ENCODE assay signal across 27 cellular contexts in genomic region chr22:28002181-28002700, GRCh38.
DNase-seq lines count a peak whose midpoint lies in the region; ATAC-seq, FAIRE-seq and TF ChIP-seq lines count a peak whose summit lies in the region.
"Had no signal": no experiment of that assay in that cellular context is flagged by ENCODE, and none has a peak within 500 bp of the region (broad histone marks: within the 10 kb centered on the region; RNA-seq: fewer than 3 reads in every experiment).

No MANE protein-coding gene starts in this region.

- no peaks in the 10 kb centered on the region for H3K9me2 ChIP-seq in PC-9 (ENCODE audit: insufficient read depth)

- no peak for TF ChIP-seq RAD21 in HepG2 (CRISPR knock-in tag; IDR thresholded peaks at IDR 0.05)

- no peaks in the 10 kb centered on the region for H3F3A ChIP-seq in PC-9 (ENCODE audit: insufficient read depth, low read depth)

- H2AFZ ChIP-seq in HepG2 (ENCODE audit: low read length): no peak overlapping the region
- H2AFZ ChIP-seq in PC-9: no peak overlapping the region

- CTCF ChIA-PET in HepG2 (lab: Yijun Ruan, JAX; ENCODE audit: low intra/inter-chr PET ratio, low total read pairs) (no interaction called here), PC-9 (lab: Charles Lee) (no interaction called here)

- peaks cover 0 to 11% (median 5%) of the 10 kb centered on the region in 4 donors for H3K4me1 ChIP-seq in right lobe of liver
- no peaks in the 10 kb centered on the region for H3K4me1 ChIP-seq in HepG2 (ENCODE audit: insufficient read depth, low read length)
- peaks cover 10% of the 10 kb centered on the region for H3K4me1 ChIP-seq in PC-9 (replicated peaks; ENCODE audit: insufficient read depth)
- H3K4me1 ChIP-seq: A549, breast epithelium, Caco-2, left lung, upper lobe of right lung had no signal

- BruUV-seq in HepG2 (replicated peaks; lab: Mats Ljungman, UMichigan) (no TSS peak), PC-9 (replicated peaks; lab: Mats Ljungman, UMichigan) (no TSS peak)

- H3K9me3 ChIP-seq in right lobe of liver (no peaks in the 10 kb centered on the region), HepG2 (ENCODE audit: low read length) (no peaks in the 10 kb centered on the region), PC-9 (ENCODE audit: insufficient read depth, low read depth) (no peaks in the 10 kb centered on the region)
- H3K9me3 ChIP-seq: A549, breast epithelium, Caco-2, left lung, upper lobe of right lung had no signal

- DNase-seq in right lobe of liver: no peak
- no peak for DNase-seq in HepG2 (ENCODE audit: low spot score)
- no peak for DNase-seq in PC-9
- DNase-seq in fibroblast of pulmonary artery (ENCODE audit: low read depth): peak; percentile 13
- no peak for DNase-seq in erythroblast (lab: John Stamatoyannopoulos, UW)
- no peak for DNase-seq in GM19239 (ENCODE audit: insufficient read length, low spot score)
- no peak for DNase-seq in D341Med (ENCODE audit: low spot score)
- DNase-seq: activated CD4-positive, alpha-beta T cell treated with anti-CD3 and anti-CD28 coated beads for 4 hours; activated naive CD4-positive, alpha-beta T cell treated with Interleukin-2 at 50 U/mL for 16 hours; activated T-cell treated with anti-CD3 and anti-CD28 coated beads, Interleukin-2, amount 50 U/mL, for 48 hours; amniotic stem cell; Caco-2; cortex of kidney; DMS79 treated with DMSO at 0.1 percent for 48 hours; foreskin melanocyte; mesendoderm; NCI-H187 treated with DMSO at 0.1 percent for 48 hours; NCI-H69; occipital lobe; stimulated activated CD4-positive, alpha-beta T cell treated with anti-CD3 and anti-CD28 coated beads, Interleukin-2, amount 100 ng/mL, for 24 hours; upper lobe of right lung had no signal

- H3K9ac ChIP-seq in HepG2 (ENCODE audit: insufficient read depth, low read depth, low read length): no peak overlapping the region
- H3K9ac ChIP-seq: KMS-11 had no signal

- H3K79me2 ChIP-seq in HepG2 (ENCODE audit: insufficient read depth, low read length): no peaks in the 10 kb centered on the region
- H3K79me2 ChIP-seq in PC-9 (ENCODE audit: low read depth): no peaks in the 10 kb centered on the region

- H3K27ac ChIP-seq in right lobe of liver: peak overlapping the region in 1 of 3 donors; percentile 52
- H3K27ac ChIP-seq in HepG2 (ENCODE audit: extremely low read length, insufficient read depth, low read length): no peak overlapping the region
- H3K27ac ChIP-seq in PC-9: no peak overlapping the region
- H3K27ac ChIP-seq: A549, KMS-11, left lung, upper lobe of right lung had no signal

- FAIRE-seq in HepG2 (lab: Jason Lieb, UNC) (no peak), GM19239 (lab: Jason Lieb, UNC) (no peak)
- FAIRE-seq: A549 had no signal

- in situ Hi-C loops in HepG2 (cut with HindIII; ENCODE audit: extremely low pct_ligation_motif_present, low pct_unique_long_range_greater_than_20kb): loop anchor here (25.0 kb wide), 2 partner anchors 590 to 1240 kb away; no protein-coding TSS in a partner anchor

- TF ChIP-seq POLR2A in right lobe of liver (IDR thresholded peaks at IDR 0.05) (no peak), HepG2 (IDR thresholded peaks at IDR 0.05; ENCODE audit: insufficient read depth in 1 of 2, low read depth in 2 of 2, low read length in 2 of 2) (no peak), erythroblast (IDR thresholded peaks at IDR 0.05; ENCODE audit: low read length) (no peak)

- H3K4me2 ChIP-seq in HepG2 (ENCODE audit: low read depth, low read length) (no peak overlapping the region), PC-9 (0 out of 2 replicates have a peak overlapping the region, but pooled peaks have one; percentile 7)
- H3K4me2 ChIP-seq: A549, KMS-11, smooth muscle cell had no signal

- WGBS in right lobe of liver (ENCODE audit: insufficient coverage, low coverage, low lambda C conversion rate, missing lambda C conversion rate): 60% methylated on average over 4 of the region's 13 CpGs
- 93% methylated on average over 8 of the region's 13 CpGs for WGBS in HepG2 (ENCODE audit: low lambda C conversion rate)

- no peaks in the 10 kb centered on the region; the same call in 1 of the 2 replicates for H4K20me1 ChIP-seq in HepG2 (ENCODE audit: insufficient read depth, low read length)
- no peaks in the 10 kb centered on the region for H4K20me1 ChIP-seq in PC-9 (ENCODE audit: insufficient read depth)

- intact Hi-C loops in right lobe of liver (cut with DNase I): loop anchor here (10.0 kb wide), 3 partner anchors 77 to 197 kb away; partner anchors contain the start of gene MN1 (in 1 of the 2)
- intact Hi-C loops in HepG2 (cut with micrococcal nuclease; ENCODE audit: unreplicated experiment): no loop called here
- intact Hi-C loops in PC-9 (cut with micrococcal nuclease; ENCODE audit: unreplicated experiment): no loop called here

- no peaks in the 10 kb centered on the region for H3K27me3 ChIP-seq in right lobe of liver
- H3K27me3 ChIP-seq in HepG2 (ENCODE audit: control insufficient read depth in 1 of 2, insufficient read depth in 2 of 2, low read length in 2 of 2): no peaks in the 10 kb centered on the region; a peak in 1 of 5 replicates
- H3K27me3 ChIP-seq in PC-9 (ENCODE audit: insufficient read depth, low read depth): no peaks in the 10 kb centered on the region
- H3K27me3 ChIP-seq: breast epithelium, left lung, upper lobe of right lung had no signal

- ATAC-seq in right lobe of liver: peak; percentile 13 to 63 (median 27)
- ATAC-seq in HepG2: no peak
- no peak for ATAC-seq in HG03342 (IDR thresholded peaks at IDR 0.05; ENCODE audit: unreplicated experiment)
- ATAC-seq: A549, left lung, upper lobe of right lung had no signal

- TF ChIP-seq EP300 in HepG2 (IDR thresholded peaks at IDR 0.05; ENCODE audit: low read depth in 2 of 2, low read length in 2 of 2) (no peak), HepG2 (CRISPR knock-in tag; IDR thresholded peaks at IDR 0.05; ENCODE audit: borderline replicate concordance) (no peak)

- H3K36me3 ChIP-seq in right lobe of liver: no peaks in the 10 kb centered on the region
- peaks cover 8 to 18% of the 10 kb centered on the region in 2 experiments; a peak in 3 of 5 replicates for H3K36me3 ChIP-seq in HepG2 (replicated peaks in 1 of 2; ENCODE audit: control insufficient read depth in 1 of 2, insufficient read depth in 2 of 2, low read length in 2 of 2)
- no peaks in the 10 kb centered on the region for H3K36me3 ChIP-seq in PC-9 (ENCODE audit: low read depth)
- H3K36me3 ChIP-seq: breast epithelium had no signal

- POLR2A ChIA-PET in HepG2 (lab: Yijun Ruan, JAX) (no interaction called here), PC-9 (lab: Charles Lee; ENCODE audit: unreplicated experiment) (no interaction called here)

- H3K4me3 ChIP-seq in right lobe of liver: no peak overlapping the region
- no peak overlapping the region for H3K4me3 ChIP-seq in HepG2 (replicated peaks in 1 of 3; ENCODE audit: insufficient read depth in 1 of 3, low read depth in 2 of 3, low read length in 3 of 3)
- no peak overlapping the region for H3K4me3 ChIP-seq in PC-9
- no peak overlapping the region for H3K4me3 ChIP-seq in fibroblast of pulmonary artery (replicated peaks; ENCODE audit: low read depth, low read length)
- H3K4me3 ChIP-seq: A549, breast epithelium, left lung, smooth muscle cell, upper lobe of right lung had no signal

- TF ChIP-seq CTCF in right lobe of liver (IDR thresholded peaks at IDR 0.05): peak in 3 of 4 donors; percentile 13 to 32 (median 15)
- TF ChIP-seq CTCF in HepG2 (CRISPR knock-in tag; IDR thresholded peaks at IDR 0.05): no peak
- TF ChIP-seq CTCF in PC-9 (conservative IDR thresholded peaks at IDR 0.05): no peak
- TF ChIP-seq CTCF in fibroblast of pulmonary artery (IDR thresholded peaks at IDR 0.05; ENCODE audit: low read length, missing control alignments): no peak

TF ChIP-seq in HepG2, 621 proteins besides CTCF, POLR2A, EP300 and RAD21:
- no peak for TF ChIP-seq NFE2L1 (CRISPR knock-in tag; IDR thresholded peaks at IDR 0.05; ENCODE audit: borderline replicate concordance)
- TF ChIP-seq SNAPC5 (CRISPR knock-in tag; IDR thresholded peaks at IDR 0.05; ENCODE audit: borderline replicate concordance): no peak
- no peak for TF ChIP-seq ZNF766 (CRISPR knock-in tag; IDR thresholded peaks at IDR 0.05; ENCODE audit: borderline replicate concordance)
- TF ChIP-seq MED13 (CRISPR knock-in tag; IDR thresholded peaks at IDR 0.05): no peak
- TF ChIP-seq ZNF83 (CRISPR knock-in tag; IDR thresholded peaks at IDR 0.05; ENCODE audit: borderline replicate concordance): no peak
- no peak for TF ChIP-seq FOXC1 (CRISPR knock-in tag; IDR thresholded peaks at IDR 0.05; ENCODE audit: borderline replicate concordance)
- TF ChIP-seq ZNF224 (CRISPR knock-in tag; IDR thresholded peaks at IDR 0.05): no peak
- no peak for TF ChIP-seq ZNF850 (CRISPR knock-in tag; conservative IDR thresholded peaks at IDR 0.05)
- TF ChIP-seq TFDP2 (CRISPR knock-in tag; IDR thresholded peaks at IDR 0.05): no peak
- no peak for TF ChIP-seq SALL1 (CRISPR knock-in tag; IDR thresholded peaks at IDR 0.05)
- no peak for TF ChIP-seq ZNF768 (CRISPR knock-in tag; IDR thresholded peaks at IDR 0.05)
- no peak for TF ChIP-seq PBX3 (CRISPR knock-in tag; IDR thresholded peaks at IDR 0.05; ENCODE audit: borderline replicate concordance)
- TF ChIP-seq ZFP41 (CRISPR knock-in tag; IDR thresholded peaks at IDR 0.05; ENCODE audit: borderline replicate concordance): no peak
- no peak for TF ChIP-seq ZNF496 (CRISPR knock-in tag; IDR thresholded peaks at IDR 0.05; ENCODE audit: insufficient replicate concordance)
- TF ChIP-seq FOXK1 (CRISPR knock-in tag; IDR thresholded peaks at IDR 0.05; ENCODE audit: borderline replicate concordance, low read depth): no peak
TF ChIP-seq in HepG2: peak in this region for 0.

Comparison
In these comparisons a context has a peak if more than half of its experiments do, and no peak if none do; other contexts are left out.
1. ATAC-seq: peak in right lobe of liver (4 of 4); none in HepG2 (single experiment) and HG03342 (single experiment).
2. CTCF ChIP-seq: peak in right lobe of liver (3 of 4); none in HepG2 (single experiment), PC-9 (single experiment) and fibroblast of pulmonary artery (single experiment).
3. intact Hi-C loops: an anchor here in right lobe of liver (10.0 kb wide); none called in HepG2 and PC-9.